In the genomic region with DNA sequence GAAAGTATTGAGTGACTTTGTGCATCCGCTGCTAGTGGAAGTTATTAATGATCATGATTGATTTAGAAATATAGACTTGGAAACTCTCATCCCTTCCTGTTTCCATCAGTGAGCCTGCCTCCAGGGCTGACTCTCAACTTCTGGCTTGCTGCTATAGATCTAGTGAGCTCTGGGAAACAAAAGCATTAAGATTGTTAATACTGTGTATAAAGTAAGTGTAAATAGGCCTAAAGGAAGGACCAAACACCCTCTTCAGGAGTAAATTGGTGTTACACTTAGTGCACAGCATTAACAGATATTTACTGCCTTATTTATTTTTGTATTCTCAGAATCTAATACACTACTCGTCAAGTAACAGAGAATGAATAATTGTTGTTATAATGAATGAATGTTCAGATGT, we compare ENCODE assay signal across 13 cellular contexts.
A peak's percentile ranks its signal among the peaks of the same experiment; 100 is the strongest.
DNase-seq lines count a peak whose midpoint lies in the region; ATAC-seq and TF ChIP-seq lines count a peak whose summit lies in the region.
"Had no signal": no experiment of that assay in that cellular context is flagged by ENCODE, and none has a peak within 500 bp of the region (broad histone marks: within the 10 kb centered on the region; RNA-seq: fewer than 3 reads in every experiment).

No MANE protein-coding gene starts in this region.

- DNase-seq in ACHN = peak; percentile 26
- peak; percentile 6 for DNase-seq in H7
- DNase-seq in RPMI7951 (ENCODE audit: low read depth) = peak; percentile 23
- DNase-seq in glutamatergic neuron = no peak
- DNase-seq in substantia nigra (lab: John Stamatoyannopoulos, UW) = no peak
- DNase-seq in activated CD4-positive, alpha-beta T cell treated with anti-CD3 and anti-CD28 coated beads, Interleukin-2, amount 10 ng/mL, durations not matched to agents 7 days and 5 days = no peak
- no peak for DNase-seq in NCI-H2081 treated with DMSO at 0.1 percent for 48 hours (lab: John Stamatoyannopoulos, UW)
- DNase-seq: amniotic stem cell, GOT3, hypothalamus, mucosa of descending colon, transverse colon had no signal

- CTCF ChIA-PET in activated CD4-positive, alpha-beta T cell treated with anti-CD3 and anti-CD28 coated beads, Interleukin-2, amount 10 ng/mL, durations not matched to agents 7 days and 5 days (lab: Charles Lee) = no interaction called here

- no peak overlapping the region for H3K27ac ChIP-seq in substantia nigra (ENCODE audit: low read depth, low read length, poor library complexity, severe bottlenecking)
- H3K27ac ChIP-seq: transverse colon had no signal

- H3K4me1 Mint-ChIP-seq in glutamatergic neuron (ENCODE audit: low read depth, unreplicated experiment) = peaks cover 16% of the 10 kb centered on the region
- H3K4me1 Mint-ChIP-seq in activated CD4-positive, alpha-beta T cell treated with anti-CD3 and anti-CD28 coated beads, Interleukin-2, amount 10 ng/mL, durations not matched to agents 7 days and 5 days = no peaks in the 10 kb centered on the region

- peaks cover 3% of the 10 kb centered on the region for H3K36me3 Mint-ChIP-seq in glutamatergic neuron (ENCODE audit: unreplicated experiment)
- no peaks in the 10 kb centered on the region for H3K36me3 Mint-ChIP-seq in activated CD4-positive, alpha-beta T cell treated with anti-CD3 and anti-CD28 coated beads, Interleukin-2, amount 10 ng/mL, durations not matched to agents 7 days and 5 days (ENCODE audit: low read depth)

- peak; percentile 69 for TF ChIP-seq CTCF in glutamatergic neuron (IDR thresholded peaks at IDR 0.05; ENCODE audit: partially characterized antibody, unreplicated experiment)

- H3K27ac Mint-ChIP-seq in glutamatergic neuron (ENCODE audit: unreplicated experiment) = no peak overlapping the region
- H3K27ac Mint-ChIP-seq in activated CD4-positive, alpha-beta T cell treated with anti-CD3 and anti-CD28 coated beads, Interleukin-2, amount 10 ng/mL, durations not matched to agents 7 days and 5 days = no peak overlapping the region

- H3K4me3 ChIP-seq in H7 (ENCODE audit: insufficient read depth, low read depth, low read length) = no peak overlapping the region
- H3K4me3 ChIP-seq: mucosa of descending colon, transverse colon had no signal

- in situ Hi-C loops in ACHN (cut with HindIII; ENCODE audit: low pct_ligation_motif_present, low pct_unique_long_range_greater_than_20kb, low sequenced_read_pairs) = no loop called here

- no peaks in the 10 kb centered on the region for H3K27me3 ChIP-seq in H7 (ENCODE audit: control insufficient read depth, insufficient read depth, low read length)
- H3K27me3 ChIP-seq: transverse colon had no signal

- H3K36me3 ChIP-seq in H7 (replicated peaks; ENCODE audit: control insufficient read depth, insufficient read depth, low read length) = no peaks in the 10 kb centered on the region
- H3K36me3 ChIP-seq: transverse colon had no signal

- ATAC-seq in HG03439 (IDR thresholded peaks at IDR 0.05; ENCODE audit: unreplicated experiment) = no peak
- ATAC-seq: mucosa of descending colon had no signal

- no peak overlapping the region for H3K4me3 Mint-ChIP-seq in glutamatergic neuron (ENCODE audit: unreplicated experiment)
- no peak overlapping the region for H3K4me3 Mint-ChIP-seq in activated CD4-positive, alpha-beta T cell treated with anti-CD3 and anti-CD28 coated beads, Interleukin-2, amount 10 ng/mL, durations not matched to agents 7 days and 5 days

- H3K9me3 Mint-ChIP-seq in glutamatergic neuron (ENCODE audit: unreplicated experiment) = peaks cover 4% of the 10 kb centered on the region
- no peaks in the 10 kb centered on the region for H3K9me3 Mint-ChIP-seq in activated CD4-positive, alpha-beta T cell treated with anti-CD3 and anti-CD28 coated beads, Interleukin-2, amount 10 ng/mL, durations not matched to agents 7 days and 5 days

- H3K27me3 Mint-ChIP-seq in glutamatergic neuron (ENCODE audit: unreplicated experiment) = peaks cover 2% of the 10 kb centered on the region
- H3K27me3 Mint-ChIP-seq in activated CD4-positive, alpha-beta T cell treated with anti-CD3 and anti-CD28 coated beads, Interleukin-2, amount 10 ng/mL, durations not matched to agents 7 days and 5 days = no peaks in the 10 kb centered on the region

- POLR2A ChIA-PET in activated CD4-positive, alpha-beta T cell treated with anti-CD3 and anti-CD28 coated beads, Interleukin-2, amount 10 ng/mL, durations not matched to agents 7 days and 5 days (lab: Charles Lee) = no interaction called here

Comparison
In these comparisons a context has a peak if more than half of its experiments do, and no peak if none do; other contexts are left out.
1. DNase-seq: peak in ACHN (single experiment), H7 (single experiment) and RPMI7951 (single experiment); none in glutamatergic neuron (single experiment), substantia nigra (0 of 49), activated CD4-positive, alpha-beta T cell treated with anti-CD3 and anti-CD28 coated beads, Interleukin-2, amount 10 ng/mL, durations not matched to agents 7 days and 5 days (single experiment) and NCI-H2081 treated with DMSO at 0.1 percent for 48 hours (single experiment).